8 cellular contexts compared by ENCODE assay signal in genomic region chr13:114130708-114131580, GRCh38. TPM values are rescaled to one million over a fixed set of nuclear protein-coding genes. Genes with fewer than 3 reads are reported as not detected.
A peak's percentile ranks its signal among the peaks of the same experiment; 100 is the strongest.
DNase-seq lines count a peak whose midpoint lies in the region; TF ChIP-seq lines count a peak whose summit lies in the region.

No MANE protein-coding gene starts in this region.

- H3K4me3 ChIP-seq in brain microvascular endothelial cell (ENCODE audit: low read depth, low read length) (peak overlapping the region; percentile 96), iPS-15b (ENCODE audit: low read depth, low read length) (peak overlapping the region; percentile 70), sigmoid colon (peak overlapping the region; percentile 58 to 97 (median 76))

- DNase-seq in GM10248 (ENCODE audit: extremely low spot score) (peak; percentile 62), KBM-7 (peak; percentile 96), T-helper 1 cell (peak in 4 of 5 donors; percentile 40 to 82 (median 54)), brain microvascular endothelial cell (peak; percentile 93), sigmoid colon (peak; percentile 81), NK-92 (lab: John Stamatoyannopoulos, UW; ENCODE audit: unreplicated experiment) (no peak), NCI-H2196 (lab: John Stamatoyannopoulos, UW; ENCODE audit: unreplicated experiment) (no peak)

- no peak for TF ChIP-seq EP300 in sigmoid colon (IDR thresholded peaks at IDR 0.05)

- POLR2A ChIA-PET in GM10248 (lab: Yijun Ruan, JAX) = no interaction called here

- TF ChIP-seq POLR2A in sigmoid colon (IDR thresholded peaks at IDR 0.05) = no peak

- TF ChIP-seq CTCF in GM10248 (IDR thresholded peaks at IDR 0.05; ENCODE audit: control extremely low read depth, extremely low read depth, low read depth, missing control alignments) (no peak), brain microvascular endothelial cell (IDR thresholded peaks at IDR 0.05; ENCODE audit: low read depth, low read length, missing control alignments) (no peak), sigmoid colon (IDR thresholded peaks at IDR 0.05) (no peak)

- H3K27ac ChIP-seq in brain microvascular endothelial cell (peak overlapping the region; percentile 96), sigmoid colon (peak overlapping the region; percentile 74 to 88 (median 84))

- H3K9ac ChIP-seq in iPS-15b (ENCODE audit: low read depth, low read length) = no peak overlapping the region

- intact Hi-C loops in sigmoid colon (cut with DNase I) = loop anchor here (5.0 kb wide), 2 partner anchors 96 to 99 kb away; no protein-coding TSS in a partner anchor

- 14 to 42% methylated on average over 35 of the region's 35 CpGs for WGBS in sigmoid colon, 2 donors

- H3K27me3 ChIP-seq in brain microvascular endothelial cell (replicated peaks) (no peaks in the 10 kb centered on the region), iPS-15b (ENCODE audit: control insufficient read depth, insufficient read depth, low read length) (no peaks in the 10 kb centered on the region), sigmoid colon (no peaks in the 10 kb centered on the region)

- H3K4me1 ChIP-seq in iPS-15b (ENCODE audit: control insufficient read depth, insufficient read depth, low read length) (peaks cover 17% of the 10 kb centered on the region), sigmoid colon (peaks cover 0 to 50% (median 38%) of the 10 kb centered on the region in 4 donors)

- H3K9me3 ChIP-seq in iPS-15b (ENCODE audit: control insufficient read depth, insufficient read depth, low read length) (no peaks in the 10 kb centered on the region), sigmoid colon (no peaks in the 10 kb centered on the region)

- in situ Hi-C loops in KBM-7 (cut with MboI; ENCODE audit: low pct_unique_long_range_greater_than_20kb, low sequenced_read_pairs) = no loop called here
- in situ Hi-C loops in brain microvascular endothelial cell (cut with HindIII; ENCODE audit: low pct_ligation_motif_present, low sequenced_read_pairs) = no loop called here

- CTCF ChIA-PET in GM10248 (lab: Yijun Ruan, JAX) = interaction anchor here (0.9 to 1.5 kb wide), 5 partner anchors 10 to 63 kb away, joined by 3 to 5 read pairs (median 3); no protein-coding TSS in a partner anchor

- H3K36me3 ChIP-seq in brain microvascular endothelial cell (replicated peaks) (no peaks in the 10 kb centered on the region), iPS-15b (ENCODE audit: control insufficient read depth, insufficient read depth, low read length) (no peaks in the 10 kb centered on the region), sigmoid colon (no peaks in the 10 kb centered on the region)

RNA-seq across cellular contexts. Expression of gene RASA3, which starts 1.5 kb away (rescaled TPM):
- total RNA-seq in sigmoid colon = 10 to 100 TPM; 15.0 to 22.4 (median 17.8) TPM
- 10 to 100 TPM in 1 of 3 donors, 1 to 10 TPM in 2; 4.2 to 16.9 (median 5.4) TPM for polyA plus RNA-seq in sigmoid colon

RNA-seq across cellular contexts. Expression of gene CFAP97D2, which starts 48.1 kb away (rescaled TPM):
- not detected for total RNA-seq in sigmoid colon
- polyA plus RNA-seq in sigmoid colon = under 1 TPM in 1 of 3 donors, not detected in 2; 0.04 TPM

Comparison
In these comparisons a context has a peak if more than half of its experiments do, and no peak if none do; other contexts are left out.
1. DNase-seq: peak in GM10248 (single experiment), KBM-7 (single experiment), T-helper 1 cell (4 of 5), brain microvascular endothelial cell (single experiment) and sigmoid colon (single experiment); none in NK-92 (single experiment) and NCI-H2196 (single experiment).
2. Peak in every context shown above with its lines, with median percentiles within 50 percentile points of each other: H3K4me3 ChIP-seq.